Comparison of ENCODE assay signal across 8 cellular contexts in genomic region chr9:96449522-96449843, GRCh38. TPM values are rescaled to one million over a fixed set of nuclear protein-coding genes. Genes with fewer than 3 reads are reported as not detected.
DNase-seq lines count a peak whose midpoint lies in the region; ATAC-seq and TF ChIP-seq lines count a peak whose summit lies in the region.

No MANE protein-coding gene starts in this region.

- H2BK12ac ChIP-seq in H9 (ENCODE audit: insufficient read length, low read depth, low read length), result no peak overlapping the region

- H3K9me3 Mint-ChIP-seq in H9, result no peaks in the 10 kb centered on the region

- TF ChIP-seq EP300 in ovary (IDR thresholded peaks at IDR 0.05), result no peak

- H3K4me1 Mint-ChIP-seq in H9, result peaks cover 10 to 12% of the 10 kb centered on the region in 2 experiments

- no peaks in the 10 kb centered on the region for H3K36me3 ChIP-seq in OCI-LY7 (ENCODE audit: insufficient read depth, low read length)
- no peaks in the 10 kb centered on the region for H3K36me3 ChIP-seq in esophagus squamous epithelium
- no peaks in the 10 kb centered on the region for H3K36me3 ChIP-seq in ovary

- H3K4me2 ChIP-seq in H9 (ENCODE audit: insufficient read depth, insufficient read length, low read length), result peak overlapping the region; percentile 76
- peak overlapping the region; percentile 77 for H3K4me2 ChIP-seq in OCI-LY7 (ENCODE audit: low read length)

- no peak overlapping the region for H3K23ac ChIP-seq in H9 (ENCODE audit: insufficient read length, low read depth, low read length)

- no peak overlapping the region for H4K5ac ChIP-seq in H9 (ENCODE audit: insufficient read length, low read depth, low read length)

- H3K9me2 ChIP-seq in OCI-LY7 (ENCODE audit: insufficient read depth, low read length), result no peaks in the 10 kb centered on the region

- BruUV-seq in OCI-LY7 (replicated peaks; lab: Mats Ljungman, UMichigan), result no TSS peak

- intact Hi-C loops in OCI-LY7 (cut with micrococcal nuclease; ENCODE audit: unreplicated experiment) (no loop called here), esophagus squamous epithelium (cut with DNase I) (no loop called here), ovary (cut with DNase I) (no loop called here)

- ATAC-seq in GM18502 (IDR thresholded peaks at IDR 0.05; ENCODE audit: poor library complexity, unreplicated experiment) (peak; percentile 22), GM18861 (IDR thresholded peaks at IDR 0.05; ENCODE audit: unreplicated experiment) (no peak)

- peak overlapping the region; percentile 80 for H3K4me3 ChIP-seq in OCI-LY7 (ENCODE audit: low read depth, low read length, poor library complexity, severe bottlenecking)
- peak overlapping the region; percentile 68 to 94 (median 72) for H3K4me3 ChIP-seq in esophagus squamous epithelium
- H3K4me3 ChIP-seq in ovary, result peak overlapping the region; percentile 65

- no peak for TF ChIP-seq POLR2A in esophagus squamous epithelium (IDR thresholded peaks at IDR 0.05)
- TF ChIP-seq POLR2A in ovary (IDR thresholded peaks at IDR 0.05), result no peak

- H4K91ac ChIP-seq in H9 (ENCODE audit: insufficient read length, low read depth, low read length), result no peak overlapping the region

- no peak overlapping the region for H2AFZ ChIP-seq in H9 (ENCODE audit: low read length)
- H2AFZ ChIP-seq in OCI-LY7 (ENCODE audit: low read length), result peak overlapping the region; percentile 96

- H2BK120ac ChIP-seq in H9 (ENCODE audit: low read depth, low read length, poor library complexity, severe bottlenecking), result no peak overlapping the region

- no CpG with 5 or more reads among the region's 7 CpGs for WGBS in H9 (ENCODE audit: extremely low coverage, insufficient read length, low lambda C conversion rate)
- 0 to 2% methylated on average over 5 to 6 of the region's 7 CpGs for WGBS in esophagus squamous epithelium, 2 donors
- WGBS in ovary, 3 donors, result 1 to 2% (median 2%) methylated on average over 7 of the region's 7 CpGs

- CTCF ChIA-PET in OCI-LY7 (lab: Charles Lee; ENCODE audit: unreplicated experiment), result no interaction called here

- H3K9me3 ChIP-seq in H9 (ENCODE audit: control insufficient read depth, low read depth, low read length), result no peaks in the 10 kb centered on the region
- no peaks in the 10 kb centered on the region for H3K9me3 ChIP-seq in OCI-LY7 (ENCODE audit: low read length)
- no peaks in the 10 kb centered on the region for H3K9me3 ChIP-seq in esophagus squamous epithelium
- no peaks in the 10 kb centered on the region for H3K9me3 ChIP-seq in ovary

- H3K79me1 ChIP-seq in H9 (ENCODE audit: insufficient read depth, low read depth, low read length, poor library complexity, severe bottlenecking), result no peaks in the 10 kb centered on the region

- no peaks in the 10 kb centered on the region for H3K4me1 ChIP-seq in H9 (ENCODE audit: insufficient read depth, low read length)
- peaks cover 16% of the 10 kb centered on the region for H3K4me1 ChIP-seq in OCI-LY7 (ENCODE audit: insufficient read depth, low read length, poor library complexity, severe bottlenecking)
- peaks cover 4 to 30% (median 14%) of the 10 kb centered on the region in 3 donors for H3K4me1 ChIP-seq in esophagus squamous epithelium
- H3K4me1 ChIP-seq in ovary (ENCODE audit: insufficient read depth), result no peaks in the 10 kb centered on the region

- H3K27ac ChIP-seq in H9 (ENCODE audit: insufficient read length, low read depth, low read length) (no peak overlapping the region), OCI-LY7 (ENCODE audit: low read depth, low read length, poor library complexity, severe bottlenecking) (no peak overlapping the region), esophagus squamous epithelium (peak overlapping the region; percentile 72 to 95 (median 90)), ovary (peak overlapping the region in 1 of 2 donors; percentile 55)

- H2BK20ac ChIP-seq in H9 (ENCODE audit: low read depth, low read length, poor library complexity, severe bottlenecking), result no peak overlapping the region

- H3K4ac ChIP-seq in H9 (ENCODE audit: low read depth, low read length), result no peak overlapping the region

- H3T11ph ChIP-seq in H9 (ENCODE audit: low read length), result no peak overlapping the region

- H3K14ac ChIP-seq in H9 (ENCODE audit: insufficient read depth, low read length), result no peak overlapping the region

- peak overlapping the region; percentile 80 for H3K4me3 Mint-ChIP-seq in H9

- no peaks in the 10 kb centered on the region for H3K36me3 Mint-ChIP-seq in H9 (ENCODE audit: insufficient read depth in 1 of 3, low read depth in 3 of 3)

- H4K20me1 ChIP-seq in H9 (ENCODE audit: control insufficient read depth, insufficient read depth, insufficient read length) (no peaks in the 10 kb centered on the region), OCI-LY7 (ENCODE audit: insufficient read depth, low read length) (peaks cover 6% of the 10 kb centered on the region; the same call in 1 of the 2 replicates)

- no peak overlapping the region for H3K9ac ChIP-seq in H9 (ENCODE audit: extremely low read depth, insufficient read length, low read length)

- H2BK15ac ChIP-seq in H9 (ENCODE audit: low read depth, low read length), result no peak overlapping the region

- POLR2A ChIA-PET in OCI-LY7 (lab: Charles Lee), result interaction anchor here (0.6 to 1.8 kb wide), 12 partner anchors 8 to 938 kb away, joined by 3 to 9 read pairs (median 4); no protein-coding TSS in a partner anchor

- DNase-seq in H9 (no peak), OCI-LY7 (ENCODE audit: low spot score) (no peak), esophagus squamous epithelium (lab: John Stamatoyannopoulos, UW) (no peak), ovary (no peak), CD1c-positive myeloid dendritic cell (ENCODE audit: extremely low spot score) (no peak)
- no peak for DNase-seq in activated CD4-positive, CD25-positive, alpha-beta regulatory T cell treated with anti-CD3 and anti-CD28 coated beads, Interleukin-2, amount 50 U/mL, for 72 hours

- H4K8ac ChIP-seq in H9 (replicated peaks; ENCODE audit: insufficient read length, low read depth, low read length), result no peak overlapping the region

- TF ChIP-seq CTCF in H9 (conservative IDR thresholded peaks at IDR 0.05) (no peak; the same call in 2 of the 3 replicates), OCI-LY7 (conservative IDR thresholded peaks at IDR 0.05; ENCODE audit: low read length) (no peak), esophagus squamous epithelium (IDR thresholded peaks at IDR 0.05) (no peak), ovary (IDR thresholded peaks at IDR 0.05) (no peak)

- no peaks in the 10 kb centered on the region for H3K79me2 ChIP-seq in H9 (ENCODE audit: insufficient read depth, low read length)
- no peaks in the 10 kb centered on the region for H3K79me2 ChIP-seq in OCI-LY7 (ENCODE audit: insufficient read depth, low read depth, low read length)

- peaks cover 31% of the 10 kb centered on the region for H3K27me3 Mint-ChIP-seq in H9 (ENCODE audit: low read depth)

- no peak overlapping the region for H2BK5ac ChIP-seq in H9 (ENCODE audit: insufficient read length, low read length)

- no peak overlapping the region for H2AK5ac ChIP-seq in H9 (ENCODE audit: insufficient read length, low read length)

- no peak overlapping the region; a peak in 1 of 7 replicates for H3K27ac Mint-ChIP-seq in H9

- no peak overlapping the region for H3K18ac ChIP-seq in H9 (ENCODE audit: insufficient read length, low read depth, low read length)

- H3K56ac ChIP-seq in H9 (ENCODE audit: insufficient read length, low read depth, low read length), result no peak overlapping the region

- H3K27me3 ChIP-seq in H9 (ENCODE audit: insufficient read depth, low read length), result peaks cover 5% of the 10 kb centered on the region; the same call in 1 of the 2 replicates
- peaks cover 0 to 7% (median 0%) of the 10 kb centered on the region in 4 donors for H3K27me3 ChIP-seq in esophagus squamous epithelium
- H3K27me3 ChIP-seq in ovary, result no peaks in the 10 kb centered on the region

- H3K23me2 ChIP-seq in H9 (ENCODE audit: insufficient read length, low read depth, low read length, poor library complexity, severe bottlenecking), result peaks cover 6% of the 10 kb centered on the region

RNA-seq across cellular contexts. Expression of gene HABP4, which starts 0.5 kb away (rescaled TPM):
- total RNA-seq in H9 (2021) (6.8 and 7.5 TPM in 2 replicates), OCI-LY7 (2022) (11.0 and 11.5 TPM in 2 replicates), esophagus squamous epithelium (10 to 100 TPM in 1 of 4 donors, 1 to 10 TPM in 2, under 1 TPM in 1; 0.80 to 12.4 (median 2.7) TPM), ovary (10 to 100 TPM; 10.3 to 23.4 (median 19.2) TPM)
- 6.0 and 7.1 TPM in 2 replicates for total RNA-seq in OCI-LY7 (2014; rRNA removed; shearing (Covaris generic))
- polyA plus RNA-seq in ovary, result 10 to 100 TPM; 15.8 to 22.5 TPM

RNA-seq across cellular contexts. Expression of gene ZNF367, which starts 31.3 kb away (rescaled TPM):
- total RNA-seq in H9 (2021), result 9.3 and 10.1 TPM in 2 replicates
- total RNA-seq in OCI-LY7 (2014; rRNA removed; shearing (Covaris generic)), result 33.3 and 35.1 TPM in 2 replicates
- 24.6 and 31.6 TPM in 2 replicates for total RNA-seq in OCI-LY7 (2022)
- total RNA-seq in esophagus squamous epithelium, result 1 to 10 TPM; 2.2 to 7.1 (median 4.6) TPM
- total RNA-seq in ovary, result 1 to 10 TPM; 1.3 to 2.4 (median 1.9) TPM
- polyA plus RNA-seq in ovary, result 1 to 10 TPM; 1.1 to 1.5 TPM

Comparison
In these comparisons a context has a peak if more than half of its experiments do, and no peak if none do; other contexts are left out.
1. H3K27ac ChIP-seq: peak in esophagus squamous epithelium (4 of 4); none in H9 (single experiment) and OCI-LY7 (single experiment).
2. Peak in every context shown above with its lines, with median percentiles within 50 percentile points of each other: H3K4me3 ChIP-seq.